Comparison of ENCODE assay signal across 1 cellular context in genomic region chr15:80266113-80266512, GRCh38.
TF ChIP-seq lines count a peak whose summit lies in the region.

No MANE protein-coding gene starts in this region.

TF ChIP-seq in GM12878, 131 proteins besides CTCF, POLR2A, EP300 and RAD21 (continued from another document):
- no peak for TF ChIP-seq ZNF592 (IDR thresholded peaks at IDR 0.05)
- TF ChIP-seq E2F8 (IDR thresholded peaks at IDR 0.05; ENCODE audit: low read depth, partially characterized antibody), result no peak
- no peak for TF ChIP-seq RCOR1 (conservative IDR thresholded peaks at IDR 0.05; ENCODE audit: low read depth, low read length)
- peak; percentile 16; the same call in 1 of the 2 replicates for TF ChIP-seq EED (IDR thresholded peaks at IDR 0.05; ENCODE audit: low read depth)
- TF ChIP-seq JUNB (IDR thresholded peaks at IDR 0.05), result peak; percentile 58
- no peak for TF ChIP-seq BACH1 (IDR thresholded peaks at IDR 0.05; ENCODE audit: borderline replicate concordance)
- TF ChIP-seq CHD4 (IDR thresholded peaks at IDR 0.05), result no peak
- no peak for TF ChIP-seq MEF2B (IDR thresholded peaks at IDR 0.05; ENCODE audit: partially characterized antibody, poor library complexity, severe bottlenecking)
- no peak for TF ChIP-seq CHD2 (IDR thresholded peaks at IDR 0.05; ENCODE audit: borderline replicate concordance, low read depth, low read length)
- TF ChIP-seq IRF4 (IDR thresholded peaks at IDR 0.05; ENCODE audit: low read depth, low read length), result peak; percentile 36; the same call in 1 of the 2 replicates
- TF ChIP-seq SPI1 (IDR thresholded peaks at IDR 0.05; ENCODE audit: borderline replicate concordance, insufficient read depth, low read depth, low read length), result peak; percentile 75
- TF ChIP-seq ZNF217 (IDR thresholded peaks at IDR 0.05), result no peak
- TF ChIP-seq RUNX3 (IDR thresholded peaks at IDR 0.05; ENCODE audit: low read length), result peak; percentile 27
- TF ChIP-seq IRF3 (IDR thresholded peaks at IDR 0.05), result no peak
- TF ChIP-seq IKZF2 (IDR thresholded peaks at IDR 0.05), result peak in 1 of 2 experiments; percentile 22; a peak in 2 of 4 replicates
- TF ChIP-seq ELK1 (IDR thresholded peaks at IDR 0.05; ENCODE audit: low read depth, low read length), result no peak
- no peak for TF ChIP-seq PML (IDR thresholded peaks at IDR 0.05; ENCODE audit: low read length)
- TF ChIP-seq HDAC2 (IDR thresholded peaks at IDR 0.05), result no peak
- TF ChIP-seq CBFB (IDR thresholded peaks at IDR 0.05; ENCODE audit: low read depth), result no peak
